ENCODE assay signal across 1 cellular context in the genomic region with DNA sequence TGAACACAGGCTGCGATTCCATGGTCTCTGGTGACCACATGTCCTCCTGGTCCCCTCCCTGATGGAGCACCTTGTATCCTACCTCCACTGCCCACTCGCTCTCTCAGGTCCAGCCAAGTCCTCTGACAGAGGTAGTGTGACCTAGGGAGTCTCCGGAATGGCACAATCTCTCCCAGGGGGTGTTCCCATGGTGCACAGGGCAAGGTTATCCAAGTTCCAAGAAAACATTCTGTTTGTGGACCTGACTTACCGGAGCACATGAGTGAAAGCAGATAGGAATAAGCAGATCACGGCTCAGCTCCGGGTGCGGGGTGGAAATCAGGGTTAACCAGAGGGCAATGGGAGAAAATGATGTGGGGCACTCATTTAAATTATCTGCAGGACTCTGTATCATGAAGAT.
TF ChIP-seq lines count a peak whose summit lies in the region.

No MANE protein-coding gene starts in this region.

TF ChIP-seq in SK-N-SH treated with all-trans-retinoic acid at 6 μM for 48 hours, 23 proteins besides CTCF, POLR2A, EP300 and RAD21 (continued from another document):
- TF ChIP-seq, protein P1, sequence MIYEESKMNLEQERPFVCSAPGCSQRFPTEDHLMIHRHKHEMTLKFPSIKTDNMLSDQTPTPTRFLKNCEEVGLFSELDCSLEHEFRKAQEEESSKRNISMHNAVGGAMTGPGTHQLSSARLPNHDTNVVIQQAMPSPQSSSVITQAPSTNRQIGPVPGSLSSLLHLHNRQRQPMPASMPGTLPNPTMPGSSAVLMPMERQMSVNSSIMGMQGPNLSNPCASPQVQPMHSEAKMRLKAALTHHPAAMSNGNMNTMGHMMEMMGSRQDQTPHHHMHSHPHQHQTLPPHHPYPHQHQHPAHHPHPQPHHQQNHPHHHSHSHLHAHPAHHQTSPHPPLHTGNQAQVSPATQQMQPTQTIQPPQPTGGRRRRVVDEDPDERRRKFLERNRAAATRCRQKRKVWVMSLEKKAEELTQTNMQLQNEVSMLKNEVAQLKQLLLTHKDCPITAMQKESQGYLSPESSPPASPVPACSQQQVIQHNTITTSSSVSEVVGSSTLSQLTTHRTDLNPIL (CRISPR knock-in tag; IDR thresholded peaks at IDR 0.05; ENCODE audit: low read depth) = no peak
- no peak for TF ChIP-seq CSRNP3 (CRISPR knock-in tag; IDR thresholded peaks at IDR 0.05)
